In the genomic region with DNA sequence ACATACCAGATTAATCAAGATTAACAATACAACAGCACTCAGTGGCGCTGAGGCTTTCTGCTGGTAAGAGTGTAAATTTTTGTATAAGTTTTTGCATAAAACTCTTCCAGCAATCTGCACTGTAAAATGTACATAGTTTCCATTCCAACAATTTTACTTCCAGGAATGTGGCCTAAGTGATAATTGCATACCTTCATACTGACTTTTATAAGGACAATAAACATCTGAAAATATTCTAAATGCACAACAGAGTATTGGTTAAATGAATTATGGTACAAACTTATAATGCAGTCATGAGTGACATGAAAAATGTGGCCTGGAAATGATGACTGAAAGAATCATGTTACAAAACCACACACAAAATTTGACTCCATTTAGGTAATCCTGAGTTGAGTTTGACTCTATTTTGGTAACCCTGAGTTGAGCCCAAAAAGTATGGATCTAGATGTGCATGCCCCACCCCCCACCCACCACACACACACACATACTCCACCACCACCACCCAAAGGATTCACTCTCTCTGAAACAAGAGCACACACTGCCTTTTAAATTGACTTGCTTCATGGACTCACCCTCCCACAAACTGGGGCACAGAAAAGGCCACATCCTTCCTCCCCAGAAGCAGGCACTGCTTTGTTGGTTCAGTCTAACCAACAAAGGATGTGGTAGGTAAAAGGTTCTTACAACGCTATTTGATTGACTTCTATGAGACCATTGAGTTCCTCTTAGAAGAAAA, we compare ENCODE assay signal across 9 cellular contexts.
DNase-seq lines count a peak whose midpoint lies in the region; ATAC-seq and TF ChIP-seq lines count a peak whose summit lies in the region.
"Had no signal": no experiment of that assay in that cellular context is flagged by ENCODE, and none has a peak within 500 bp of the region (broad histone marks: within the 10 kb centered on the region; RNA-seq: fewer than 3 reads in every experiment).

No MANE protein-coding gene starts in this region.

- H3K27ac ChIP-seq in CD8-positive, alpha-beta memory T cell (ENCODE audit: low read depth, low read length): no peak overlapping the region
- no peak overlapping the region for H3K27ac ChIP-seq in naive thymus-derived CD4-positive, alpha-beta T cell (ENCODE audit: low read depth, low read length)
- peak overlapping the region in 1 of 10 donors; percentile 54 for H3K27ac ChIP-seq in heart right ventricle

- no peaks in the 10 kb centered on the region for H3K9me3 Mint-ChIP-seq in CD8-positive, alpha-beta memory T cell
- H3K9me3 Mint-ChIP-seq in naive thymus-derived CD4-positive, alpha-beta T cell: no peaks in the 10 kb centered on the region

- WGBS in heart right ventricle, 2 donors: 87 to 90% methylated on average over 2 of the region's 2 CpGs

- H3K27ac Mint-ChIP-seq in CD8-positive, alpha-beta memory T cell: peak overlapping the region in 7 of 8 donors; percentile 10 to 87 (median 65)
- H3K27ac Mint-ChIP-seq in naive thymus-derived CD4-positive, alpha-beta T cell: peak overlapping the region; percentile 12 to 83 (median 42)

- H3K4me3 ChIP-seq in CD8-positive, alpha-beta memory T cell (ENCODE audit: low read length): no peak overlapping the region
- no peak overlapping the region for H3K4me3 ChIP-seq in naive thymus-derived CD4-positive, alpha-beta T cell (ENCODE audit: low read length)
- H3K4me3 ChIP-seq in heart right ventricle: no peak overlapping the region

- peaks cover 8 to 15% (median 11%) of the 10 kb centered on the region in 3 donors for H3K36me3 Mint-ChIP-seq in CD8-positive, alpha-beta memory T cell
- H3K36me3 Mint-ChIP-seq in naive thymus-derived CD4-positive, alpha-beta T cell: peaks cover 0 to 61% (median 5%) of the 10 kb centered on the region in 5 donors

- POLR2A ChIA-PET in CD8-positive, alpha-beta memory T cell (lab: Charles Lee): no interaction called here
- POLR2A ChIA-PET in naive thymus-derived CD4-positive, alpha-beta T cell (lab: Charles Lee): interaction anchor here (0.6 to 1.9 kb wide), 2 partner anchors 9 to 141 kb away, joined by 3 to 5 read pairs; partner anchors contain the start of gene UGCG

- no peak for TF ChIP-seq CTCF in heart right ventricle (IDR thresholded peaks at IDR 0.05)

- CTCF ChIA-PET in CD8-positive, alpha-beta memory T cell (lab: Charles Lee): no interaction called here
- CTCF ChIA-PET in naive thymus-derived CD4-positive, alpha-beta T cell (lab: Charles Lee): interaction anchor here (1.0 kb wide), 1 partner anchor 278 kb away, joined by 3 read pairs; no protein-coding TSS in a partner anchor

- peaks cover 50 to 64% (median 54%) of the 10 kb centered on the region in 3 donors for H3K4me1 Mint-ChIP-seq in CD8-positive, alpha-beta memory T cell
- peaks cover 29 to 71% (median 63%) of the 10 kb centered on the region in 7 donors for H3K4me1 Mint-ChIP-seq in naive thymus-derived CD4-positive, alpha-beta T cell

- peak overlapping the region; percentile 2 to 80 (median 68) for H3K4me3 Mint-ChIP-seq in CD8-positive, alpha-beta memory T cell
- H3K4me3 Mint-ChIP-seq in naive thymus-derived CD4-positive, alpha-beta T cell: peak overlapping the region; percentile 57 to 84 (median 70)
- H3K4me3 Mint-ChIP-seq: neural crest cell had no signal

- intact Hi-C loops in naive thymus-derived CD4-positive, alpha-beta T cell (cut with micrococcal nuclease): loop anchor here (1.0 to 5.0 kb wide), 12 partner anchors 8 to 717 kb away; partner anchors contain the start of gene UGCG (in 1 of the 2)
- intact Hi-C loops in heart right ventricle (cut with DNase I): no loop called here

- DNase-seq in CD8-positive, alpha-beta memory T cell: peak; percentile 37 to 85 (median 80)
- DNase-seq in NAMALWA (ENCODE audit: low spot score) (peak; percentile 16), NCI-H526 (lab: John Stamatoyannopoulos, UW) (no peak), heart right ventricle (no peak)
- DNase-seq in activated T-cell treated with anti-CD3 and anti-CD28 coated beads, Interleukin-2, amount 50 U/mL, for 48 hours: peak; percentile 70 to 75
- DNase-seq in naive thymus-derived CD4-positive, alpha-beta T cell: peak in 8 of 9 donors; percentile 70 to 92 (median 86)

- H3K27me3 ChIP-seq in CD8-positive, alpha-beta memory T cell (ENCODE audit: insufficient read depth, low read length, poor library complexity, severe bottlenecking): no peaks in the 10 kb centered on the region
- no peaks in the 10 kb centered on the region for H3K27me3 ChIP-seq in naive thymus-derived CD4-positive, alpha-beta T cell (ENCODE audit: control insufficient read depth in 2 of 2, insufficient read depth in 2 of 2, low read length in 2 of 2)
- no peaks in the 10 kb centered on the region for H3K27me3 ChIP-seq in heart right ventricle

- ATAC-seq in GM21528 (IDR thresholded peaks at IDR 0.05; ENCODE audit: low FRiP score, unreplicated experiment) (peak; percentile 46), heart right ventricle (no peak), GM19324 (IDR thresholded peaks at IDR 0.05; ENCODE audit: low FRiP score, unreplicated experiment) (no peak)
- ATAC-seq in naive thymus-derived CD4-positive, alpha-beta T cell: peak; percentile 98

- no peaks in the 10 kb centered on the region for H3K36me3 ChIP-seq in CD8-positive, alpha-beta memory T cell (ENCODE audit: insufficient read depth, low read length)
- H3K36me3 ChIP-seq in naive thymus-derived CD4-positive, alpha-beta T cell (ENCODE audit: control insufficient read depth in 2 of 3, insufficient read depth in 3 of 3, low read length in 3 of 3): no peaks in the 10 kb centered on the region
- peaks cover 0 to 20% (median 0%) of the 10 kb centered on the region in 9 donors for H3K36me3 ChIP-seq in heart right ventricle

- H3K27me3 Mint-ChIP-seq in CD8-positive, alpha-beta memory T cell: peaks cover 0 to 1% of the 10 kb centered on the region in 2 donors
- H3K27me3 Mint-ChIP-seq in naive thymus-derived CD4-positive, alpha-beta T cell: peaks cover 0 to 18% (median 6%) of the 10 kb centered on the region in 5 donors

- H3K9me3 ChIP-seq in CD8-positive, alpha-beta memory T cell (ENCODE audit: low read length): no peaks in the 10 kb centered on the region
- no peaks in the 10 kb centered on the region for H3K9me3 ChIP-seq in naive thymus-derived CD4-positive, alpha-beta T cell (ENCODE audit: control insufficient read depth in 2 of 3, low read length in 3 of 3)
- H3K9me3 ChIP-seq in heart right ventricle: no peaks in the 10 kb centered on the region

- H3K4me1 ChIP-seq in CD8-positive, alpha-beta memory T cell (ENCODE audit: insufficient read depth, low read length): peaks cover 34% of the 10 kb centered on the region
- H3K4me1 ChIP-seq in naive thymus-derived CD4-positive, alpha-beta T cell (ENCODE audit: control insufficient read depth in 2 of 2, insufficient read depth in 2 of 2, low read length in 2 of 2): peaks cover 21 to 27% of the 10 kb centered on the region in 2 donors
- H3K4me1 ChIP-seq in heart right ventricle: peaks cover 0 to 37% (median 0%) of the 10 kb centered on the region in 9 donors

Comparison
In these comparisons a context has a peak if more than half of its experiments do, and no peak if none do; other contexts are left out.
1. DNase-seq: peak in CD8-positive, alpha-beta memory T cell (5 of 5), NAMALWA (single experiment), activated T-cell treated with anti-CD3 and anti-CD28 coated beads, Interleukin-2, amount 50 U/mL, for 48 hours (2 of 2) and naive thymus-derived CD4-positive, alpha-beta T cell (8 of 9); none in NCI-H526 (0 of 2) and heart right ventricle (0 of 2).
2. ATAC-seq: peak in GM21528 (single experiment) and naive thymus-derived CD4-positive, alpha-beta T cell (single experiment); none in heart right ventricle (0 of 8) and GM19324 (single experiment).
3. intact Hi-C loops: an anchor here in naive thymus-derived CD4-positive, alpha-beta T cell (1.0 to 5.0 kb wide); none called in heart right ventricle.